In genomic region chr6:110566346-110567125, GRCh38 we compare ENCODE assay signal across 18 cellular contexts.
A peak's percentile ranks its signal among the peaks of the same experiment; 100 is the strongest.
DNase-seq lines count a peak whose midpoint lies in the region; ATAC-seq and TF ChIP-seq lines count a peak whose summit lies in the region.
"Had no signal": no experiment of that assay in that cellular context is flagged by ENCODE, and none has a peak within 500 bp of the region (broad histone marks: within the 10 kb centered on the region; RNA-seq: fewer than 3 reads in every experiment).

No MANE protein-coding gene starts in this region.

- H3K9me3 ChIP-seq in mucosa of rectum (ENCODE audit: control insufficient read depth in 2 of 2, low read length in 2 of 2): no peaks in the 10 kb centered on the region
- H3K9me3 ChIP-seq: HAP-1, upper lobe of left lung had no signal

- DNase-seq in A172 (ENCODE audit: low spot score) (peak; percentile 4), LoVo (ENCODE audit: low spot score) (peak; percentile 52), epithelial cell of proximal tubule (ENCODE audit: low read depth) (peak; percentile 55), erythroblast (lab: John Stamatoyannopoulos, UW) (no peak), NCI-H82 (lab: John Stamatoyannopoulos, UW) (no peak), iPS-NIHi7 (ENCODE audit: extremely low spot score) (no peak)
- DNase-seq in natural killer cell treated with Interleukin-12 subunit alpha and Interleukin-12 subunit beta and Interleukin-15 and Interleukin-18, amount 100 ng/mL, for 72 hours (ENCODE audit: low spot score): no peak
- DNase-seq: activated CD4-positive, alpha-beta memory T cell treated with anti-CD3 and anti-CD28 coated beads, Interleukin-2, amount 10 ng/mL, durations not matched to agents 7 days and 5 days; natural killer cell; NCI-H2107; PC-3; T-helper 9 cell; upper lobe of left lung had no signal

- H3K9ac ChIP-seq in mucosa of rectum (ENCODE audit: low read depth in 1 of 2, low read length in 2 of 2): peak overlapping the region in 1 of 2 donors; percentile 18
- H3K9ac ChIP-seq: KMS-11 had no signal

- H3K4me3 Mint-ChIP-seq in natural killer cell treated with Interleukin-12 subunit alpha and Interleukin-12 subunit beta and Interleukin-15 and Interleukin-18, amount 100 ng/mL, for 72 hours: no peak overlapping the region
- H3K4me3 Mint-ChIP-seq: activated CD4-positive, alpha-beta memory T cell treated with anti-CD3 and anti-CD28 coated beads, Interleukin-2, amount 10 ng/mL, durations not matched to agents 7 days and 5 days; central memory CD8-positive, alpha-beta T cell; natural killer cell had no signal

- H3K4me3 ChIP-seq in epithelial cell of proximal tubule (ENCODE audit: low read depth, low read length) (no peak overlapping the region), mucosa of rectum (ENCODE audit: low read length in 2 of 2) (peak overlapping the region in 1 of 2 donors; percentile 10)
- H3K4me3 ChIP-seq: HAP-1, upper lobe of left lung had no signal

- peaks cover 0 to 5% of the 10 kb centered on the region in 2 donors for H3K4me1 Mint-ChIP-seq in natural killer cell treated with Interleukin-12 subunit alpha and Interleukin-12 subunit beta and Interleukin-15 and Interleukin-18, amount 100 ng/mL, for 72 hours (ENCODE audit: low read depth in 2 of 2)
- H3K4me1 Mint-ChIP-seq: natural killer cell had no signal

- H3K27me3 ChIP-seq in mucosa of rectum (ENCODE audit: control insufficient read depth in 2 of 2, insufficient read depth in 2 of 2, low read length in 2 of 2): no peaks in the 10 kb centered on the region
- H3K27me3 ChIP-seq: upper lobe of left lung had no signal

- TF ChIP-seq CTCF in epithelial cell of proximal tubule (conservative IDR thresholded peaks at IDR 0.05; ENCODE audit: low read depth, low read length): no peak

- H3K36me3 Mint-ChIP-seq in natural killer cell treated with Interleukin-12 subunit alpha and Interleukin-12 subunit beta and Interleukin-15 and Interleukin-18, amount 100 ng/mL, for 72 hours: no peaks in the 10 kb centered on the region
- H3K36me3 Mint-ChIP-seq: natural killer cell had no signal

- no peak overlapping the region for H3K27ac Mint-ChIP-seq in natural killer cell treated with Interleukin-12 subunit alpha and Interleukin-12 subunit beta and Interleukin-15 and Interleukin-18, amount 100 ng/mL, for 72 hours
- H3K27ac Mint-ChIP-seq: activated CD4-positive, alpha-beta memory T cell treated with anti-CD3 and anti-CD28 coated beads, Interleukin-2, amount 10 ng/mL, durations not matched to agents 7 days and 5 days; natural killer cell had no signal

- H3K36me3 ChIP-seq in mucosa of rectum (ENCODE audit: control insufficient read depth in 2 of 2, insufficient read depth in 2 of 2, low read length in 2 of 2): no peaks in the 10 kb centered on the region
- H3K36me3 ChIP-seq: HAP-1, upper lobe of left lung had no signal

- H3K27ac ChIP-seq in mucosa of rectum (ENCODE audit: low read depth in 2 of 2, low read length in 2 of 2): peak overlapping the region; percentile 75 to 76
- H3K27ac ChIP-seq: KMS-11, upper lobe of left lung had no signal

- TF ChIP-seq POLR2A in erythroblast (IDR thresholded peaks at IDR 0.05; ENCODE audit: low read length): no peak

- peaks cover 13 to 29% of the 10 kb centered on the region in 2 donors for H3K4me1 ChIP-seq in mucosa of rectum (ENCODE audit: control insufficient read depth in 2 of 2, insufficient read depth in 2 of 2, low read length in 2 of 2)
- H3K4me1 ChIP-seq: upper lobe of left lung had no signal

- H3K9me3 Mint-ChIP-seq in natural killer cell treated with Interleukin-12 subunit alpha and Interleukin-12 subunit beta and Interleukin-15 and Interleukin-18, amount 100 ng/mL, for 72 hours: no peaks in the 10 kb centered on the region
- H3K9me3 Mint-ChIP-seq: activated CD4-positive, alpha-beta memory T cell treated with anti-CD3 and anti-CD28 coated beads, Interleukin-2, amount 10 ng/mL, durations not matched to agents 7 days and 5 days; central memory CD8-positive, alpha-beta T cell; natural killer cell had no signal

- H3K27me3 Mint-ChIP-seq in natural killer cell treated with Interleukin-12 subunit alpha and Interleukin-12 subunit beta and Interleukin-15 and Interleukin-18, amount 100 ng/mL, for 72 hours: no peaks in the 10 kb centered on the region
- H3K27me3 Mint-ChIP-seq: activated CD4-positive, alpha-beta memory T cell treated with anti-CD3 and anti-CD28 coated beads, Interleukin-2, amount 10 ng/mL, durations not matched to agents 7 days and 5 days; central memory CD8-positive, alpha-beta T cell had no signal

- no peak for ATAC-seq in natural killer cell treated with Interleukin-12 subunit alpha and Interleukin-12 subunit beta and Interleukin-15 and Interleukin-18, amount 100 ng/mL, for 72 hours
- ATAC-seq: esophagus mucosa, natural killer cell, PC-3 had no signal

Comparison
In these comparisons a context has a peak if more than half of its experiments do, and no peak if none do; other contexts are left out.
1. DNase-seq: peak in A172 (single experiment), LoVo (single experiment) and epithelial cell of proximal tubule (single experiment); none in erythroblast (0 of 2), NCI-H82 (single experiment), natural killer cell treated with Interleukin-12 subunit alpha and Interleukin-12 subunit beta and Interleukin-15 and Interleukin-18, amount 100 ng/mL, for 72 hours (single experiment) and iPS-NIHi7 (single experiment).